Comparison of ENCODE assay signal across 8 cellular contexts in the genomic region with DNA sequence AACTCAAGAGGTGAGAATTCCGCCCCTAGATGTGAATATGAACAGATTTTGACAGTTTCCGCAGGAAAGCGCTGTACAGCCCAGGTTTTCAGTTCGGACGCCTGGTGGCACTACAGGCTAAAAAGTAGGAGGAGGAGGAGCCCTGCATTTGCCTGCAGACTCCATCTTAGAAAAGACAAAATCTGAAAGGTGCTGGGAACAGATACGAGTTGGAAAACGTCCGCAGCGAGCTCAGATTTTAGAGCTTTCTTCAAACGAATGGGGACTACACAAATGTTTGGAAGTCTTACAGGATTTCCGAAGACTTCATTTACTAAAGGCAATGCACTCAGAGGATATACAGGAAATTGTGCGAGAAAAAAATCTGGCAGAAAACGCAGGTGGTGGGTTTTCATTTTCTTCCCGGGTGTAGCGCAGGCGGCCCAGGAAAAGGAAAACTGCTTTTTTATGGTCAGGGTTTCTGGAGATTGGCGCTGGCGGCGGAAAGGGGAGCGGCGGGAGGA. TPM values are rescaled to one million over a fixed set of nuclear protein-coding genes. Genes with fewer than 3 reads are reported as not detected.
DNase-seq lines count a peak whose midpoint lies in the region; ATAC-seq and TF ChIP-seq lines count a peak whose summit lies in the region.

No MANE protein-coding gene starts in this region.

- H3K36me3 Mint-ChIP-seq in activated naive CD8-positive, alpha-beta T cell treated with anti-CD3 and anti-CD28 coated beads for 36 hours, result peaks cover 2% of the 10 kb centered on the region

- CTCF ChIA-PET in HEK293T (lab: Yijun Ruan, JAX), result interaction anchor here (0.6 to 1.2 kb wide), 3 partner anchors 139 to 373 kb away, joined by 3 read pairs; partner anchors contain the start of gene PCDHB14

- H3K27ac ChIP-seq in parathyroid adenoma, result peak overlapping the region; percentile 62

- TF ChIP-seq CTCF in parathyroid adenoma (IDR thresholded peaks at IDR 0.05) (peak; percentile 67), GM10266 (IDR thresholded peaks at IDR 0.05; ENCODE audit: control insufficient read depth, insufficient read depth, low read depth, missing control alignments) (no peak)

- H3K27me3 Mint-ChIP-seq in activated naive CD8-positive, alpha-beta T cell treated with anti-CD3 and anti-CD28 coated beads for 36 hours, result peaks cover 41% of the 10 kb centered on the region

- ATAC-seq in left cardiac atrium, result peak; percentile 90
- no peak for ATAC-seq in GM21723 (IDR thresholded peaks at IDR 0.05; ENCODE audit: unreplicated experiment)

- H3K27ac Mint-ChIP-seq in activated naive CD8-positive, alpha-beta T cell treated with anti-CD3 and anti-CD28 coated beads for 36 hours, result no peak overlapping the region

- H2AFZ ChIP-seq in parathyroid adenoma, result peak overlapping the region; percentile 81

- H3K9ac ChIP-seq in parathyroid adenoma, result no peak overlapping the region

- POLR2A ChIA-PET in HEK293T (lab: Yijun Ruan, JAX), result no interaction called here

- H3K4me3 ChIP-seq in parathyroid adenoma (ENCODE audit: low read depth, low read length), result peak overlapping the region; percentile 91

- no peaks in the 10 kb centered on the region for H3K9me3 ChIP-seq in parathyroid adenoma (ENCODE audit: control insufficient read depth, low read length)

- intact Hi-C loops in left cardiac atrium (cut with DNase I), result no loop called here

- no peaks in the 10 kb centered on the region for H3K4me1 Mint-ChIP-seq in activated naive CD8-positive, alpha-beta T cell treated with anti-CD3 and anti-CD28 coated beads for 36 hours

- H3K4me2 ChIP-seq in parathyroid adenoma (ENCODE audit: low read length), result peak overlapping the region; percentile 88

- peaks cover 4% of the 10 kb centered on the region for H3K36me3 ChIP-seq in parathyroid adenoma (ENCODE audit: control insufficient read depth, insufficient read depth, low read length)

- no peaks in the 10 kb centered on the region for H3K4me1 ChIP-seq in parathyroid adenoma

- peaks cover 8% of the 10 kb centered on the region for H3K9me3 Mint-ChIP-seq in activated naive CD8-positive, alpha-beta T cell treated with anti-CD3 and anti-CD28 coated beads for 36 hours

- peak overlapping the region; percentile 84 for H3K4me3 Mint-ChIP-seq in activated naive CD8-positive, alpha-beta T cell treated with anti-CD3 and anti-CD28 coated beads for 36 hours

- no peaks in the 10 kb centered on the region for H3K79me2 ChIP-seq in parathyroid adenoma

- peak; percentile 65 for DNase-seq in AML-193 (lab: John Stamatoyannopoulos, UW)
- peak; percentile 58 for DNase-seq in HEK293T (ENCODE audit: extremely low spot score)
- DNase-seq in RKO (ENCODE audit: low spot score), result peak; percentile 81
- peak; percentile 36 for DNase-seq in activated naive CD8-positive, alpha-beta T cell treated with anti-CD3 and anti-CD28 coated beads for 36 hours
- DNase-seq in left cardiac atrium, result peak; percentile 47
- DNase-seq in GM10266 (ENCODE audit: extremely low spot score), result no peak

- no peaks in the 10 kb centered on the region for H3K27me3 ChIP-seq in parathyroid adenoma (ENCODE audit: control insufficient read depth, insufficient read depth, low read length)

TF ChIP-seq in HEK293T, 16 proteins besides CTCF, POLR2A, EP300 and RAD21:
- TF ChIP-seq, protein P1, sequence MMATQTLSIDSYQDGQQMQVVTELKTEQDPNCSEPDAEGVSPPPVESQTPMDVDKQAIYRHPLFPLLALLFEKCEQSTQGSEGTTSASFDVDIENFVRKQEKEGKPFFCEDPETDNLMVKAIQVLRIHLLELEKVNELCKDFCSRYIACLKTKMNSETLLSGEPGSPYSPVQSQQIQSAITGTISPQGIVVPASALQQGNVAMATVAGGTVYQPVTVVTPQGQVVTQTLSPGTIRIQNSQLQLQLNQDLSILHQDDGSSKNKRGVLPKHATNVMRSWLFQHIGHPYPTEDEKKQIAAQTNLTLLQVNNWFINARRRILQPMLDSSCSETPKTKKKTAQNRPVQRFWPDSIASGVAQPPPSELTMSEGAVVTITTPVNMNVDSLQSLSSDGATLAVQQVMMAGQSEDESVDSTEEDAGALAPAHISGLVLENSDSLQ (IDR thresholded peaks at IDR 0.05), result no peak
- TF ChIP-seq CTBP1 (IDR thresholded peaks at IDR 0.05; ENCODE audit: borderline replicate concordance), result no peak
- TF ChIP-seq NFRKB (IDR thresholded peaks at IDR 0.05), result no peak
- TF ChIP-seq FOXA1 (IDR thresholded peaks at IDR 0.05), result no peak
- no peak for TF ChIP-seq SP1 (IDR thresholded peaks at IDR 0.05)
- no peak for TF ChIP-seq FOXK2 (IDR thresholded peaks at IDR 0.05)
- no peak for TF ChIP-seq FOXM1 (IDR thresholded peaks at IDR 0.05; ENCODE audit: borderline replicate concordance)
- TF ChIP-seq LEF1 (IDR thresholded peaks at IDR 0.05; ENCODE audit: borderline replicate concordance), result no peak
- no peak for TF ChIP-seq HDGF (IDR thresholded peaks at IDR 0.05; ENCODE audit: borderline replicate concordance)
- no peak for TF ChIP-seq SUZ12 (IDR thresholded peaks at IDR 0.05)

RNA-seq across cellular contexts. Expression of gene PCDHB2, which starts 9.9 kb away (rescaled TPM):
- total RNA-seq in activated naive CD8-positive, alpha-beta T cell treated with anti-CD3 and anti-CD28 coated beads for 36 hours, result not detected
- 1 to 10 TPM; 2.9 to 3.1 TPM for total RNA-seq in left cardiac atrium

RNA-seq across cellular contexts. Expression of gene PCDHB3, which starts 15.7 kb away (rescaled TPM):
- not detected for total RNA-seq in activated naive CD8-positive, alpha-beta T cell treated with anti-CD3 and anti-CD28 coated beads for 36 hours
- 1 to 10 TPM; 1.3 to 1.9 TPM for total RNA-seq in left cardiac atrium

RNA-seq across cellular contexts. Expression of gene PCDHB1, which starts 33.4 kb away (rescaled TPM):
- total RNA-seq in activated naive CD8-positive, alpha-beta T cell treated with anti-CD3 and anti-CD28 coated beads for 36 hours, result not detected
- not detected for total RNA-seq in left cardiac atrium

RNA-seq across cellular contexts. Expression of gene PCDHB4, which starts 37.1 kb away (rescaled TPM):
- total RNA-seq in activated naive CD8-positive, alpha-beta T cell treated with anti-CD3 and anti-CD28 coated beads for 36 hours, result not detected
- 1 to 10 TPM; 1.6 to 2.4 TPM for total RNA-seq in left cardiac atrium

RNA-seq across cellular contexts. Expression of gene PCDHB5, which starts 50.5 kb away (rescaled TPM):
- not detected for total RNA-seq in activated naive CD8-positive, alpha-beta T cell treated with anti-CD3 and anti-CD28 coated beads for 36 hours
- 1 to 10 TPM; 2.7 to 3.1 TPM for total RNA-seq in left cardiac atrium
